Comparison of ENCODE assay signal across 31 cellular contexts in genomic region chr2:168401048-168401556, GRCh38.
"Had no signal": no experiment of that assay in that cellular context is flagged by ENCODE, and none has a peak within 500 bp of the region (broad histone marks: within the 10 kb centered on the region; RNA-seq: fewer than 3 reads in every experiment).

No MANE protein-coding gene starts in this region.

- FAIRE-seq: astrocyte had no signal

- H3K27me3 ChIP-seq: body of pancreas, breast epithelium, Peyer's patch had no signal

- ATAC-seq: activated CD8-positive, alpha-beta T cell treated with anti-CD3 and anti-CD28 coated beads for 36 hours; body of pancreas; PC-3 had no signal

- H3K9me3 Mint-ChIP-seq: activated naive CD4-positive, alpha-beta T cell treated with anti-CD3 and anti-CD28 coated beads, Interleukin-2, amount 50 U/mL, for 24 hours; activated T-cell treated with anti-CD3 and anti-CD28 coated beads, Interleukin-2, amount 50 U/mL, for 24 hours had no signal

- H3K27me3 Mint-ChIP-seq: activated naive CD4-positive, alpha-beta T cell treated with anti-CD3 and anti-CD28 coated beads, Interleukin-2, amount 50 U/mL, for 24 hours; activated T-cell treated with anti-CD3 and anti-CD28 coated beads, Interleukin-2, amount 50 U/mL, for 24 hours had no signal

- H3K36me3 ChIP-seq: breast epithelium, Peyer's patch had no signal

- DNase-seq: activated CD4-positive, alpha-beta T cell treated with anti-CD3 and anti-CD28 coated beads, Interleukin-2, amount 10 ng/mL, durations not matched to agents 24 days and 14 days; activated CD4-positive, alpha-beta T cell treated with anti-CD3 and anti-CD28 coated beads, Interleukin-2, amount 50 U/mL, for 4 hours; activated CD8-positive, alpha-beta T cell treated with anti-CD3 and anti-CD28 coated beads for 36 hours; activated gamma-delta T cell; activated naive CD4-positive, alpha-beta T cell treated with Interleukin-2 at 50 U/mL for 16 hours; activated naive CD8-positive, alpha-beta T cell treated with anti-CD3 and anti-CD28 coated beads, Interleukin-2, amount 10 ng/mL, durations not matched to agents 7 days and 5 days; activated T-cell treated with anti-CD3 and anti-CD28 coated beads, Interleukin-2, amount 50 U/mL, for 24 hours; amygdala; body of pancreas; caudate nucleus; NCI-H1092 treated with DMSO at 0.1 percent for 48 hours; NCI-H1417; NCI-H1694; NCI-H1930; NCI-H2081 treated with DMSO at 0.1 percent for 48 hours; NCI-H345; NCI-H510A; NCI-H526; NCI-H748 treated with DMSO at 0.1 percent for 48 hours; NK-92 treated with Interleukin-12 subunit alpha and Interleukin-12 subunit beta, amount 100 ng/mL, for 24 hours; PC-3; Peyer's patch; RPMI8226; SW 1271; T-helper 1 cell; T-helper 2 cell; T-helper 9 cell had no signal

- H3K4me3 Mint-ChIP-seq: activated CD4-positive, alpha-beta T cell treated with anti-CD3 and anti-CD28 coated beads, Interleukin-2, amount 10 ng/mL, durations not matched to agents 24 days and 14 days; activated CD8-positive, alpha-beta T cell treated with anti-CD3 and anti-CD28 coated beads for 36 hours; activated naive CD4-positive, alpha-beta T cell treated with anti-CD3 and anti-CD28 coated beads, Interleukin-2, amount 50 U/mL, for 24 hours; activated naive CD8-positive, alpha-beta T cell treated with anti-CD3 and anti-CD28 coated beads, Interleukin-2, amount 10 ng/mL, durations not matched to agents 7 days and 5 days; activated T-cell treated with anti-CD3 and anti-CD28 coated beads, Interleukin-2, amount 50 U/mL, for 24 hours had no signal

- H3K4me3 ChIP-seq: body of pancreas, breast epithelium, Peyer's patch had no signal

- H3K36me3 Mint-ChIP-seq: activated naive CD8-positive, alpha-beta T cell treated with anti-CD3 and anti-CD28 coated beads, Interleukin-2, amount 10 ng/mL, durations not matched to agents 7 days and 5 days had no signal

- H3K27ac Mint-ChIP-seq: activated CD4-positive, alpha-beta T cell treated with anti-CD3 and anti-CD28 coated beads, Interleukin-2, amount 10 ng/mL, durations not matched to agents 24 days and 14 days; activated CD8-positive, alpha-beta T cell treated with anti-CD3 and anti-CD28 coated beads for 36 hours; activated naive CD8-positive, alpha-beta T cell treated with anti-CD3 and anti-CD28 coated beads, Interleukin-2, amount 10 ng/mL, durations not matched to agents 7 days and 5 days; activated T-cell treated with anti-CD3 and anti-CD28 coated beads, Interleukin-2, amount 50 U/mL, for 24 hours; activated T-helper 2 cell treated with anti-CD3 and anti-CD28 coated beads, Interferon-gamma antibody, Interleukin-2, Interleukin-4, amounts not matched to agents 10 μg/mL and 5 μg/mL and 100 μg/mL, durations not matched to agents 14 hours and 24 hours and 36 hours had no signal
